14 cellular contexts compared by ENCODE assay signal in genomic region chr1:200428482-200429205, GRCh38. TPM values are rescaled to one million over a fixed set of nuclear protein-coding genes. Genes with fewer than 3 reads are reported as not detected.
DNase-seq lines count a peak whose midpoint lies in the region; ATAC-seq and TF ChIP-seq lines count a peak whose summit lies in the region.
"Had no signal": no experiment of that assay in that cellular context is flagged by ENCODE, and none has a peak within 500 bp of the region (broad histone marks: within the 10 kb centered on the region; RNA-seq: fewer than 3 reads in every experiment).

No MANE protein-coding gene starts in this region.

- H3K4me3 Mint-ChIP-seq in activated CD4-positive, alpha-beta T cell treated with anti-CD3 and anti-CD28 coated beads for 36 hours, result no peak overlapping the region
- H3K4me3 Mint-ChIP-seq: dendritic cell treated with granulocyte-macrophage colony-stimulating factor and Interleukin-4, amounts not matched to agents 40 ng/mL and 50 ng/mL, for 4 days had no signal

- WGBS in smooth muscle cell (ENCODE audit: low lambda C conversion rate), result 65% methylated on average over 4 of the region's 4 CpGs

- H3K36me3 Mint-ChIP-seq in activated CD4-positive, alpha-beta T cell treated with anti-CD3 and anti-CD28 coated beads for 36 hours (ENCODE audit: low read depth), result no peaks in the 10 kb centered on the region
- H3K36me3 Mint-ChIP-seq: activated naive CD4-positive, alpha-beta T cell treated with anti-CD3 and anti-CD28 coated beads, Interleukin-2, amount 50 U/mL, for 72 hours had no signal

- TF ChIP-seq CTCF in OCI-LY3 (IDR thresholded peaks at IDR 0.05; ENCODE audit: low read depth, low read length) (no peak), cardiac fibroblast (IDR thresholded peaks at IDR 0.05; ENCODE audit: low read depth, low read length) (no peak), smooth muscle cell (IDR thresholded peaks at IDR 0.05; ENCODE audit: borderline replicate concordance, insufficient read depth, poor library complexity, severe bottlenecking) (no peak)

- intact Hi-C loops in activated CD4-positive, alpha-beta T cell treated with anti-CD3 and anti-CD28 coated beads for 36 hours (cut with DNase I, micrococcal nuclease), result no loop called here

- H3K79me2 ChIP-seq in OCI-LY3 (ENCODE audit: low read length), result no peaks in the 10 kb centered on the region
- no peaks in the 10 kb centered on the region for H3K79me2 ChIP-seq in smooth muscle cell (ENCODE audit: low read depth)

- H3K4me2 ChIP-seq in OCI-LY3 (ENCODE audit: low read length) (peak overlapping the region; percentile 41), smooth muscle cell (peak overlapping the region; percentile 69)

- POLR2A ChIA-PET in activated CD4-positive, alpha-beta T cell treated with anti-CD3 and anti-CD28 coated beads for 36 hours (lab: Charles Lee), result no interaction called here

- H3K27me3 ChIP-seq in OCI-LY3 (ENCODE audit: low read depth, low read length), result no peaks in the 10 kb centered on the region
- H3K27me3 ChIP-seq in smooth muscle cell (ENCODE audit: low read depth), result no peaks in the 10 kb centered on the region
- H3K27me3 ChIP-seq: transverse colon had no signal

- peaks cover 9% of the 10 kb centered on the region for H3F3A ChIP-seq in smooth muscle cell (ENCODE audit: low read depth)

- H2AFZ ChIP-seq in OCI-LY3 (ENCODE audit: low read depth, low read length), result peak overlapping the region; percentile 0; the same call in 1 of the 2 replicates
- no peak overlapping the region for H2AFZ ChIP-seq in smooth muscle cell (ENCODE audit: low read depth)

- H3K4me1 ChIP-seq in OCI-LY3 (ENCODE audit: low read length), result peaks cover 30% of the 10 kb centered on the region
- peaks cover 6% of the 10 kb centered on the region for H3K4me1 ChIP-seq in smooth muscle cell (ENCODE audit: low read depth)
- H3K4me1 ChIP-seq: transverse colon had no signal

- no peak for DNase-seq in activated CD4-positive, alpha-beta T cell treated with anti-CD3 and anti-CD28 coated beads for 36 hours
- DNase-seq in activated CD4-positive, alpha-beta T cell treated with anti-CD3 and anti-CD28 coated beads, Interleukin-2, amount 50 U/mL, for 48 hours, result no peak
- DNase-seq in cardiac fibroblast (ENCODE audit: low read depth in 2 of 2) (peak; percentile 43 to 89), smooth muscle cell (lab: John Stamatoyannopoulos, UW; ENCODE audit: unreplicated experiment) (no peak), ureter (ENCODE audit: low spot score) (no peak), SHP77 (lab: John Stamatoyannopoulos, UW) (no peak)
- DNase-seq: NCI-H1694, NCI-H69, occipital lobe, transverse colon had no signal

- H3K9me3 Mint-ChIP-seq in activated CD4-positive, alpha-beta T cell treated with anti-CD3 and anti-CD28 coated beads for 36 hours (ENCODE audit: low read depth), result no peaks in the 10 kb centered on the region
- H3K9me3 Mint-ChIP-seq: activated naive CD4-positive, alpha-beta T cell treated with anti-CD3 and anti-CD28 coated beads, Interleukin-2, amount 50 U/mL, for 72 hours; dendritic cell treated with granulocyte-macrophage colony-stimulating factor and Interleukin-4, amounts not matched to agents 40 ng/mL and 50 ng/mL, for 4 days had no signal

- H3K4me3 ChIP-seq in OCI-LY3 (ENCODE audit: low read length) (no peak overlapping the region), cardiac fibroblast (replicated peaks in 1 of 2; ENCODE audit: low read depth in 2 of 2, low read length in 2 of 2) (no peak overlapping the region), smooth muscle cell (no peak overlapping the region)
- H3K4me3 ChIP-seq: transverse colon had no signal

- no peak overlapping the region for H3K27ac Mint-ChIP-seq in activated CD4-positive, alpha-beta T cell treated with anti-CD3 and anti-CD28 coated beads for 36 hours
- H3K27ac Mint-ChIP-seq: activated naive CD4-positive, alpha-beta T cell treated with anti-CD3 and anti-CD28 coated beads, Interleukin-2, amount 50 U/mL, for 72 hours; dendritic cell treated with granulocyte-macrophage colony-stimulating factor and Interleukin-4, amounts not matched to agents 40 ng/mL and 50 ng/mL, for 4 days had no signal

- CTCF ChIA-PET in activated CD4-positive, alpha-beta T cell treated with anti-CD3 and anti-CD28 coated beads for 36 hours (lab: Charles Lee), result no interaction called here

- peak overlapping the region; percentile 11; the same call in 1 of the 2 replicates for H3K9ac ChIP-seq in OCI-LY3 (ENCODE audit: low read length)
- H3K9ac ChIP-seq in smooth muscle cell (ENCODE audit: low read depth), result no peak overlapping the region

- H4K20me1 ChIP-seq in OCI-LY3 (ENCODE audit: insufficient read depth, low read length) (no peaks in the 10 kb centered on the region), smooth muscle cell (ENCODE audit: low read depth) (no peaks in the 10 kb centered on the region)

- H3K4me1 Mint-ChIP-seq in activated CD4-positive, alpha-beta T cell treated with anti-CD3 and anti-CD28 coated beads for 36 hours, result peaks cover 13% of the 10 kb centered on the region

- H3K27me3 Mint-ChIP-seq in activated CD4-positive, alpha-beta T cell treated with anti-CD3 and anti-CD28 coated beads for 36 hours, result no peaks in the 10 kb centered on the region
- H3K27me3 Mint-ChIP-seq: dendritic cell treated with granulocyte-macrophage colony-stimulating factor and Interleukin-4, amounts not matched to agents 40 ng/mL and 50 ng/mL, for 4 days had no signal

- peak overlapping the region; percentile 39; the same call in 1 of the 2 replicates for H3K27ac ChIP-seq in OCI-LY3 (ENCODE audit: low read length)
- peak overlapping the region; percentile 85 for H3K27ac ChIP-seq in smooth muscle cell (ENCODE audit: low read depth)
- H3K27ac ChIP-seq: transverse colon had no signal

- H3K9me3 ChIP-seq in OCI-LY3 (ENCODE audit: insufficient read depth, low read length) (no peaks in the 10 kb centered on the region), smooth muscle cell (replicated peaks; ENCODE audit: low read depth) (no peaks in the 10 kb centered on the region)
- H3K9me3 ChIP-seq: transverse colon had no signal

- ATAC-seq in activated CD4-positive, alpha-beta T cell treated with anti-CD3 and anti-CD28 coated beads for 36 hours, result peak; percentile 60
- ATAC-seq in HG03342 (IDR thresholded peaks at IDR 0.05; ENCODE audit: unreplicated experiment), result no peak

- no peaks in the 10 kb centered on the region for H3K36me3 ChIP-seq in OCI-LY3 (replicated peaks; ENCODE audit: low read depth, low read length)
- no peaks in the 10 kb centered on the region for H3K36me3 ChIP-seq in smooth muscle cell (ENCODE audit: low read depth)
- H3K36me3 ChIP-seq: transverse colon had no signal

RNA-seq across cellular contexts. Expression of gene ZNF281, which starts 18.8 kb away (rescaled TPM):
- 10 to 100 TPM; 10.8 to 13.5 TPM for total RNA-seq in activated CD4-positive, alpha-beta T cell treated with anti-CD3 and anti-CD28 coated beads for 36 hours
- 59.4 and 64.4 TPM in 2 replicates for total RNA-seq in smooth muscle cell
- polyA plus RNA-seq in smooth muscle cell, result 34.4 and 35.0 TPM in 2 replicates
- 10.8 TPM for total RNA-seq in ureter

Comparison
In these comparisons a context has a peak if more than half of its experiments do, and no peak if none do; other contexts are left out.
1. DNase-seq: peak in cardiac fibroblast (2 of 2); none in activated CD4-positive, alpha-beta T cell treated with anti-CD3 and anti-CD28 coated beads for 36 hours (single experiment), activated CD4-positive, alpha-beta T cell treated with anti-CD3 and anti-CD28 coated beads, Interleukin-2, amount 50 U/mL, for 48 hours (0 of 2), smooth muscle cell (single experiment), ureter (single experiment) and SHP77 (0 of 2).